8 cellular contexts compared by ENCODE assay signal in the genomic region with DNA sequence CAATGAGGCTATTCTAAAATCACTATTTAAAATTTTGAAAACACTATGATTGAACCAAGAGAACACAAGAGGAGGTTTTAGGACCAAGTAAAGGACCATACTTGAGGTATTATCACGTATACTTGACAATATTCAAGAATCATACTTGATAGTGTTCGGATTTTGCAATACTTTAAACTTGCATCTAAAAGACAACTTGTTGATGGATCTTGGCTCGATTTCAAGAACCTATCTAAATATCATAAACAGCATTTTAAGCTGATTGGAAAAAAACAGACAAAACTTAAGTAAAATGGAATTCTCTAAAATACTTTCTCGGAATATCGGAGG. TPM values are rescaled to one million over a fixed set of nuclear protein-coding genes. Genes with fewer than 3 reads are reported as not detected.
A peak's percentile ranks its signal among the peaks of the same experiment; 100 is the strongest.
DNase-seq lines count a peak whose midpoint lies in the region; ATAC-seq, FAIRE-seq and TF ChIP-seq lines count a peak whose summit lies in the region.

No MANE protein-coding gene starts in this region.

- no peak for TF ChIP-seq POLR2A in HepG2 (IDR thresholded peaks at IDR 0.05; ENCODE audit: insufficient read depth in 1 of 2, low read depth in 2 of 2, low read length in 2 of 2)

- H3K27me3 Mint-ChIP-seq in activated T-cell treated with anti-CD3 and anti-CD28 coated beads, Interleukin-2, amount 50 U/mL, for 72 hours (ENCODE audit: low read depth), result no peaks in the 10 kb centered on the region
- H3K27me3 Mint-ChIP-seq in astrocyte (ENCODE audit: low read depth, unreplicated experiment), result no peaks in the 10 kb centered on the region

- H3K9me3 Mint-ChIP-seq in activated T-cell treated with anti-CD3 and anti-CD28 coated beads, Interleukin-2, amount 50 U/mL, for 72 hours, result no peaks in the 10 kb centered on the region
- H3K9me3 Mint-ChIP-seq in astrocyte (ENCODE audit: unreplicated experiment), result no peaks in the 10 kb centered on the region

- no peaks in the 10 kb centered on the region for H3K27me3 ChIP-seq in astrocyte (ENCODE audit: insufficient read depth, low read length)
- H3K27me3 ChIP-seq in HepG2 (ENCODE audit: control insufficient read depth in 1 of 2, insufficient read depth in 2 of 2, low read length in 2 of 2), result no peaks in the 10 kb centered on the region
- no peaks in the 10 kb centered on the region for H3K27me3 ChIP-seq in tibial artery

- H3K27ac ChIP-seq in astrocyte (ENCODE audit: low read depth, low read length) (no peak overlapping the region), HepG2 (ENCODE audit: extremely low read length, insufficient read depth, low read length) (peak overlapping the region; percentile 65), tibial artery (peak overlapping the region; percentile 93 to 99)

- H3K79me2 ChIP-seq in astrocyte (ENCODE audit: insufficient read depth, low read length), result peaks cover 53% of the 10 kb centered on the region
- peaks cover 56% of the 10 kb centered on the region for H3K79me2 ChIP-seq in HepG2 (ENCODE audit: insufficient read depth, low read length)

- TF ChIP-seq RAD21 in HepG2 (CRISPR knock-in tag; IDR thresholded peaks at IDR 0.05), result no peak

- CTCF ChIA-PET in HepG2 (lab: Yijun Ruan, JAX; ENCODE audit: low intra/inter-chr PET ratio, low total read pairs), result no interaction called here

- TF ChIP-seq EP300 in HepG2 (IDR thresholded peaks at IDR 0.05; ENCODE audit: low read depth in 2 of 2, low read length in 2 of 2) (no peak), HepG2 (CRISPR knock-in tag; IDR thresholded peaks at IDR 0.05; ENCODE audit: borderline replicate concordance) (no peak)

- peak overlapping the region; percentile 96 to 98 for H3K4me3 Mint-ChIP-seq in activated T-cell treated with anti-CD3 and anti-CD28 coated beads, Interleukin-2, amount 50 U/mL, for 72 hours
- H3K4me3 Mint-ChIP-seq in astrocyte (ENCODE audit: unreplicated experiment), result peak overlapping the region; percentile 87

- intact Hi-C loops in HepG2 (cut with micrococcal nuclease; ENCODE audit: unreplicated experiment) (loop anchor here (10.0 kb wide), 1 partner anchor 881 kb away; a partner anchor contains a TSS), tibial artery (cut with DNase I; ENCODE audit: low total_unique reads) (loop anchor here (5.0 to 10.0 kb wide), 2 partner anchors 106 to 141 kb away; no protein-coding TSS in a partner anchor)

- H3K9ac ChIP-seq in astrocyte (ENCODE audit: low read length) (peak overlapping the region; percentile 95), HepG2 (ENCODE audit: insufficient read depth, low read depth, low read length) (peak overlapping the region; percentile 76)

- H3K4me3 ChIP-seq in astrocyte (ENCODE audit: insufficient read depth, low read depth, low read length) (peak overlapping the region; percentile 72), HepG2 (replicated peaks in 1 of 3; ENCODE audit: insufficient read depth in 1 of 3, low read depth in 2 of 3, low read length in 3 of 3) (peak overlapping the region; percentile 83 to 90 (median 88)), tibial artery (peak overlapping the region; percentile 81 to 88)

- peaks cover 71% of the 10 kb centered on the region for H3K4me1 Mint-ChIP-seq in activated T-cell treated with anti-CD3 and anti-CD28 coated beads, Interleukin-2, amount 50 U/mL, for 72 hours (ENCODE audit: low read depth)
- peaks cover 7% of the 10 kb centered on the region for H3K4me1 Mint-ChIP-seq in astrocyte (ENCODE audit: low read depth, unreplicated experiment)

- ATAC-seq in activated T-cell treated with anti-CD3 and anti-CD28 coated beads, Interleukin-2, amount 50 U/mL, for 72 hours (replicated peaks in 1 of 2), result no peak
- ATAC-seq in HepG2, result no peak

- H4K20me1 ChIP-seq in astrocyte (ENCODE audit: insufficient read depth, low read length), result peaks cover 37% of the 10 kb centered on the region
- H4K20me1 ChIP-seq in HepG2 (ENCODE audit: insufficient read depth, low read length), result peaks cover 13% of the 10 kb centered on the region; the same call in 1 of the 2 replicates

- 5% methylated on average over 5 of the region's 5 CpGs for WGBS in HepG2 (ENCODE audit: low lambda C conversion rate)

- H2AFZ ChIP-seq in astrocyte (ENCODE audit: low read depth, low read length) (no peak overlapping the region), HepG2 (ENCODE audit: low read length) (no peak overlapping the region)

- POLR2A ChIA-PET in HepG2 (lab: Yijun Ruan, JAX), result no interaction called here

- peaks cover 16 to 46% of the 10 kb centered on the region in 2 donors for H3K36me3 Mint-ChIP-seq in activated T-cell treated with anti-CD3 and anti-CD28 coated beads, Interleukin-2, amount 50 U/mL, for 72 hours (ENCODE audit: insufficient read depth in 2 of 2)
- H3K36me3 Mint-ChIP-seq in astrocyte (ENCODE audit: low read depth, unreplicated experiment), result no peaks in the 10 kb centered on the region

- H3K9me3 ChIP-seq in astrocyte (ENCODE audit: insufficient read depth, low read depth, low read length) (no peaks in the 10 kb centered on the region), HepG2 (ENCODE audit: low read length) (no peaks in the 10 kb centered on the region), tibial artery (no peaks in the 10 kb centered on the region)

- TF ChIP-seq CTCF in astrocyte (IDR thresholded peaks at IDR 0.05; ENCODE audit: insufficient read depth, low read depth, low read length) (no peak), HepG2 (CRISPR knock-in tag; IDR thresholded peaks at IDR 0.05) (no peak), tibial artery (IDR thresholded peaks at IDR 0.05) (no peak)

- in situ Hi-C loops in HepG2 (cut with HindIII; ENCODE audit: extremely low pct_ligation_motif_present, low pct_unique_long_range_greater_than_20kb), result no loop called here

- H3K4me2 ChIP-seq in astrocyte (ENCODE audit: low read length) (peak overlapping the region; percentile 88), HepG2 (ENCODE audit: low read depth, low read length) (peak overlapping the region; percentile 73)

- H3K27ac Mint-ChIP-seq in activated T-cell treated with anti-CD3 and anti-CD28 coated beads, Interleukin-2, amount 50 U/mL, for 72 hours, result peak overlapping the region; percentile 99
- peak overlapping the region; percentile 21 for H3K27ac Mint-ChIP-seq in astrocyte (ENCODE audit: unreplicated experiment)

- H3K4me1 ChIP-seq in astrocyte (ENCODE audit: insufficient read depth, low read length), result peaks cover 4% of the 10 kb centered on the region
- peaks cover 49% of the 10 kb centered on the region for H3K4me1 ChIP-seq in HepG2 (ENCODE audit: insufficient read depth, low read length)
- peaks cover 0 to 56% (median 16%) of the 10 kb centered on the region in 4 donors for H3K4me1 ChIP-seq in tibial artery

- BruUV-seq in HepG2 (replicated peaks; lab: Mats Ljungman, UMichigan), result TSS peak; percentile 53

- no peak for FAIRE-seq in astrocyte (lab: Jason Lieb, UNC)
- FAIRE-seq in HepG2 (lab: Jason Lieb, UNC), result no peak

- H3K36me3 ChIP-seq in astrocyte (ENCODE audit: insufficient read depth, low read length) (no peaks in the 10 kb centered on the region), HepG2 (replicated peaks in 1 of 2; ENCODE audit: control insufficient read depth in 1 of 2, insufficient read depth in 2 of 2, low read length in 2 of 2) (no peaks in the 10 kb centered on the region), tibial artery (no peaks in the 10 kb centered on the region)

- DNase-seq in activated T-cell treated with anti-CD3 and anti-CD28 coated beads, Interleukin-2, amount 50 U/mL, for 72 hours, result no peak
- DNase-seq in activated T-cell treated with anti-CD3 and anti-CD28 coated beads, Interleukin-2, amount 50 U/mL, for 48 hours, result no peak
- no peak for DNase-seq in astrocyte (ENCODE audit: low read depth)
- no peak for DNase-seq in HepG2 (ENCODE audit: low spot score)
- no peak for DNase-seq in tibial artery
- no peak for DNase-seq in DMS53 (lab: John Stamatoyannopoulos, UW)
- DNase-seq in effector CD8-positive, alpha-beta T cell (lab: John Stamatoyannopoulos, UW), result no peak
- no peak for DNase-seq in foreskin melanocyte

TF ChIP-seq in HepG2, 621 proteins besides CTCF, POLR2A, EP300 and RAD21 (continues in another document):
- TF ChIP-seq RAD51 (IDR thresholded peaks at IDR 0.05; ENCODE audit: borderline replicate concordance), result no peak
- no peak for TF ChIP-seq FOXK2 (IDR thresholded peaks at IDR 0.05)
- TF ChIP-seq TAF15 (IDR thresholded peaks at IDR 0.05; ENCODE audit: low read depth, low read length, poor library complexity, severe bottlenecking), result no peak
- TF ChIP-seq ZNF564 (CRISPR knock-in tag; IDR thresholded peaks at IDR 0.05), result no peak
- no peak for TF ChIP-seq RXRB (CRISPR knock-in tag; IDR thresholded peaks at IDR 0.05; ENCODE audit: borderline replicate concordance)
- no peak for TF ChIP-seq ZNF30 (CRISPR knock-in tag; IDR thresholded peaks at IDR 0.05)
- TF ChIP-seq ZNF839 (CRISPR knock-in tag; IDR thresholded peaks at IDR 0.05; ENCODE audit: borderline replicate concordance), result no peak
- no peak for TF ChIP-seq ZNF670 (CRISPR knock-in tag; IDR thresholded peaks at IDR 0.05; ENCODE audit: borderline replicate concordance)

RNA-seq across cellular contexts. Expression of a gene that starts 1.3 kb away (rescaled TPM):
- 1,000 to 10,000 TPM in 1 of 2 donors, 100 to 1,000 TPM in 1; 819 to 1,006 TPM for total RNA-seq in activated T-cell treated with anti-CD3 and anti-CD28 coated beads, Interleukin-2, amount 50 U/mL, for 72 hours
- total RNA-seq in astrocyte (42.3 and 52.1 TPM in 2 replicates), HepG2 (2016; rRNA removed; fragmentation: Illumina TruSeq; extraction: Trizol) (67.7 and 105 TPM in 2 replicates)
- total RNA-seq in HepG2 (2016; cell fraction: cytosol; rRNA removed; fragmentation: Illumina TruSeq; extraction: Trizol; ENCODE audit: low read depth), result 13.0 and 13.4 TPM in 2 replicates
- 64.2 and 94.5 TPM in 2 replicates for total RNA-seq in HepG2 (2016; cell fraction: insoluble cytoplasmic fraction; rRNA removed; fragmentation: Illumina TruSeq; extraction: Trizol)
- total RNA-seq in HepG2 (2016; cell fraction: membrane; rRNA removed; fragmentation: Illumina TruSeq; extraction: Trizol), result 33.7 and 41.5 TPM in 2 replicates
- 43.1 and 45.4 TPM in 2 replicates for total RNA-seq in HepG2 (2016; cell fraction: nucleus; rRNA removed; fragmentation: Illumina TruSeq; extraction: Trizol)
- 10.4 and 15.8 TPM in 2 replicates for polyA plus RNA-seq in HepG2 (2011; rRNA removed)
- polyA plus RNA-seq in HepG2 (2011; cell fraction: cytosol; rRNA removed), result 6.9 and 10.2 TPM in 2 replicates
- 4.5 and 9.2 TPM in 2 replicates for polyA plus RNA-seq in HepG2 (2011; cell fraction: nucleus; rRNA removed)
- polyA plus RNA-seq in HepG2 (2012), result 32.6 and 38.7 TPM in 2 replicates
- polyA plus RNA-seq in HepG2 (2016; cell fraction: cytosol; fragmentation: Illumina TruSeq; extraction: Trizol; ENCODE audit: low read depth), result 7.8 and 8.1 TPM in 2 replicates
- 74.3 and 76.8 TPM in 2 replicates for polyA plus RNA-seq in HepG2 (2016; cell fraction: insoluble cytoplasmic fraction; fragmentation: Illumina TruSeq; extraction: Trizol; ENCODE audit: low read depth)
- polyA plus RNA-seq in HepG2 (2016; cell fraction: membrane; fragmentation: Illumina TruSeq; extraction: Trizol; ENCODE audit: low read depth), result 14.5 and 16.2 TPM in 2 replicates
- 23.2 and 29.2 TPM in 2 replicates for polyA plus RNA-seq in HepG2 (2016; cell fraction: nucleus; fragmentation: Illumina TruSeq; extraction: Trizol; ENCODE audit: insufficient read depth, low read depth)
- 7.5 and 29.2 TPM in 2 replicates for polyA minus RNA-seq in HepG2 (2011; rRNA and poly(A)+ RNA removed; ENCODE audit: low replicate concordance)
- 43.6 and 50.5 TPM in 2 replicates for polyA minus RNA-seq in HepG2 (2011; cell fraction: cytosol; rRNA and poly(A)+ RNA removed)
- 56.3 and 66.5 TPM in 2 replicates for polyA minus RNA-seq in HepG2 (2011; cell fraction: nucleus; rRNA and poly(A)+ RNA removed)

Comparison
In these comparisons a context has a peak if more than half of its experiments do, and no peak if none do; other contexts are left out.
1. RNA of a gene that starts 1.3 kb away (total RNA-seq): 819 to 1,006 TPM in activated T-cell treated with anti-CD3 and anti-CD28 coated beads, Interleukin-2, amount 50 U/mL, for 72 hours; 13.0 to 105 TPM in HepG2 and 42.3 to 52.1 TPM in astrocyte; every median in the first group is over 4 times any median in the second.
2. Peak in every context shown above with its lines, with median percentiles within 50 percentile points of each other: H3K4me3 ChIP-seq.